25 cellular contexts compared by ENCODE assay signal in the genomic region with DNA sequence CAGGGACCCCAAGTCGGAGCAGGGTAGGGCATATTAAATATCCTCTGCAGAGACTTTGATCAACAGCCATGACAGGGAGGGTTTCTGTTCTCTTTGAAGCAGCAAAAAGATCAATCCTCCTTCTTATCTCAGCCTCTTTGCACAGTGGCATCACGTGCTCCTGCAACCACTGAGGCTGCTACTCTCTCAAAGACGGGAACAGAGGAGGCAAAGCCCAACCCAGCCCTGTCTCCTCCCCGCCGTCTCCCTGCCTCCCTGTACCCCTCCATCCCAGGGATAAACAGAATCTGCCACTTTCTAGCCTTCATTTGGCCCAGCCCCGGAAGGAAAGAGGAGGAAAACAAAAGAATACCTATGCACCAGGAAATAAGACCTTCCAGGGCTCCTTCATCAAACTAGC. TPM values are rescaled to one million over a fixed set of nuclear protein-coding genes. Genes with fewer than 3 reads are reported as not detected.
DNase-seq lines count a peak whose midpoint lies in the region; ATAC-seq and TF ChIP-seq lines count a peak whose summit lies in the region.
"Had no signal": no experiment of that assay in that cellular context is flagged by ENCODE, and none has a peak within 500 bp of the region (broad histone marks: within the 10 kb centered on the region; RNA-seq: fewer than 3 reads in every experiment).

No MANE protein-coding gene starts in this region.

- H3K9me3 Mint-ChIP-seq in GM23338: peaks cover 8% of the 10 kb centered on the region; the same call in 1 of the 3 replicates
- H3K9me3 Mint-ChIP-seq in naive thymus-derived CD8-positive, alpha-beta T cell: no peaks in the 10 kb centered on the region

- no peaks in the 10 kb centered on the region for H3K9me3 ChIP-seq in Karpas-422 (ENCODE audit: low read length)
- H3K9me3 ChIP-seq in PC-3 (ENCODE audit: low read length): no peaks in the 10 kb centered on the region
- H3K9me3 ChIP-seq: SJCRH30 had no signal

- H3K4me3 ChIP-seq in GM23338: no peak overlapping the region
- H3K4me3 ChIP-seq in Karpas-422 (ENCODE audit: low read length): no peak overlapping the region
- no peak overlapping the region for H3K4me3 ChIP-seq in coronary artery
- H3K4me3 ChIP-seq in PC-3 (ENCODE audit: low read length): no peak overlapping the region
- H3K4me3 ChIP-seq: SJCRH30 had no signal

- CTCF ChIA-PET in PC-3 (lab: Charles Lee): interaction anchor here (0.5 kb wide), 1 partner anchor 55 kb away, joined by 3 read pairs; no protein-coding TSS in a partner anchor

- no peaks in the 10 kb centered on the region for H3K36me3 ChIP-seq in GM23338 (ENCODE audit: insufficient read depth)
- no peaks in the 10 kb centered on the region for H3K36me3 ChIP-seq in Karpas-422 (ENCODE audit: insufficient read depth, low read length)
- no peaks in the 10 kb centered on the region for H3K36me3 ChIP-seq in PC-3 (ENCODE audit: low read depth, low read length)
- H3K36me3 ChIP-seq: SJCRH30 had no signal

- BruUV-seq in PC-3 (replicated peaks; lab: Mats Ljungman, UMichigan): no TSS peak

- no peak for ATAC-seq in GM23338
- ATAC-seq in naive thymus-derived CD8-positive, alpha-beta T cell: peak; percentile 70 to 95
- ATAC-seq in PC-3: no peak
- ATAC-seq: Panc1 had no signal

- H3K9me2 ChIP-seq in GM23338 (ENCODE audit: insufficient read depth) (no peaks in the 10 kb centered on the region), Karpas-422 (replicated peaks; ENCODE audit: insufficient read depth, low read length) (no peaks in the 10 kb centered on the region), PC-3 (replicated peaks; ENCODE audit: low read length) (no peaks in the 10 kb centered on the region)

- intact Hi-C loops in PC-3 (cut with micrococcal nuclease) (no loop called here), head of caudate nucleus (cut with DNase I) (no loop called here)

- H3K9ac ChIP-seq in Karpas-422 (ENCODE audit: low read length): no peak overlapping the region
- H3K9ac ChIP-seq in PC-3 (ENCODE audit: low read length): no peak overlapping the region

- H4K20me1 ChIP-seq in GM23338 (replicated peaks; ENCODE audit: insufficient read depth): no peaks in the 10 kb centered on the region
- H4K20me1 ChIP-seq in Karpas-422 (ENCODE audit: insufficient read depth, low read depth, low read length): no peaks in the 10 kb centered on the region
- no peaks in the 10 kb centered on the region for H4K20me1 ChIP-seq in PC-3 (ENCODE audit: low read length)

- no peak for TF ChIP-seq CTCF in GM23338 (conservative IDR thresholded peaks at IDR 0.05; ENCODE audit: low read depth in 2 of 2)
- TF ChIP-seq CTCF in coronary artery (IDR thresholded peaks at IDR 0.05): no peak
- no peak for TF ChIP-seq CTCF in PC-3 (conservative IDR thresholded peaks at IDR 0.05; ENCODE audit: low read depth, low read length)

- peaks cover 7% of the 10 kb centered on the region for H3K27me3 Mint-ChIP-seq in GM23338 (ENCODE audit: insufficient read depth, low read depth, poor library complexity)
- peaks cover 4 to 33% (median 8%) of the 10 kb centered on the region in 5 donors for H3K27me3 Mint-ChIP-seq in naive thymus-derived CD8-positive, alpha-beta T cell

- peak overlapping the region; percentile 87 for H2AFZ ChIP-seq in GM23338
- H2AFZ ChIP-seq in Karpas-422 (ENCODE audit: low read length): no peak overlapping the region
- H2AFZ ChIP-seq in PC-3 (ENCODE audit: low read length): no peak overlapping the region

- H3F3A ChIP-seq in GM23338 (replicated peaks; ENCODE audit: low read depth) (peaks cover 5% of the 10 kb centered on the region; the same call in 1 of the 2 replicates), PC-3 (ENCODE audit: low read length, unreplicated experiment) (no peaks in the 10 kb centered on the region)

- no peak overlapping the region for H3K27ac Mint-ChIP-seq in GM23338
- peak overlapping the region in 3 of 10 donors; percentile 16 to 63 (median 26) for H3K27ac Mint-ChIP-seq in naive thymus-derived CD8-positive, alpha-beta T cell
- H3K27ac Mint-ChIP-seq: CD8-positive, alpha-beta memory T cell had no signal

- H3K4me1 Mint-ChIP-seq in GM23338: peaks cover 38% of the 10 kb centered on the region
- peaks cover 6 to 14% (median 10%) of the 10 kb centered on the region in 4 donors for H3K4me1 Mint-ChIP-seq in naive thymus-derived CD8-positive, alpha-beta T cell

- H3K27ac ChIP-seq in GM23338 (ENCODE audit: low read depth): no peak overlapping the region
- H3K27ac ChIP-seq in Karpas-422 (ENCODE audit: low read length): no peak overlapping the region
- H3K27ac ChIP-seq in coronary artery: no peak overlapping the region
- H3K27ac ChIP-seq in PC-3 (ENCODE audit: low read length): no peak overlapping the region
- H3K27ac ChIP-seq: SJCRH30 had no signal

- no peak for DNase-seq in GM23338 (ENCODE audit: low spot score)
- peak; percentile 19 for DNase-seq in Karpas-422
- peak; percentile 49 for DNase-seq in coronary artery (ENCODE audit: low spot score)
- DNase-seq in naive thymus-derived CD8-positive, alpha-beta T cell: peak in 4 of 10 donors; percentile 5 to 39 (median 32)
- no peak for DNase-seq in PC-3
- no peak for DNase-seq in activated CD4-positive, alpha-beta T cell treated with anti-CD3 and anti-CD28 coated beads for 4 hours
- no peak for DNase-seq in activated CD4-positive, alpha-beta T cell treated with anti-CD3 and anti-CD28 coated beads for 48 hours
- DNase-seq in head of caudate nucleus: no peak
- DNase-seq: HCEC 1CT; IMR-90; NCI-H1105; NCI-H146; NCI-H2029; NCI-H226; NCI-H524; NCI-H774; NK-92 treated with Interleukin-12 subunit alpha and Interleukin-12 subunit beta, amount 100 ng/mL, for 24 hours; SJCRH30 had no signal

- peaks cover 4% of the 10 kb centered on the region; the same call in 1 of the 3 replicates for H3K36me3 Mint-ChIP-seq in GM23338 (ENCODE audit: low read depth)
- H3K36me3 Mint-ChIP-seq in naive thymus-derived CD8-positive, alpha-beta T cell: no peaks in the 10 kb centered on the region
- H3K36me3 Mint-ChIP-seq: CD8-positive, alpha-beta memory T cell had no signal

- H3K4me1 ChIP-seq in GM23338 (ENCODE audit: insufficient read depth) (peaks cover 28% of the 10 kb centered on the region), Karpas-422 (ENCODE audit: low read length) (no peaks in the 10 kb centered on the region), PC-3 (ENCODE audit: insufficient read depth, low read length) (no peaks in the 10 kb centered on the region)
- H3K4me1 ChIP-seq: SJCRH30 had no signal

- H3K4me2 ChIP-seq in GM23338: no peak overlapping the region
- H3K4me2 ChIP-seq in Karpas-422 (ENCODE audit: low read depth, low read length, poor library complexity, severe bottlenecking): no peak overlapping the region
- H3K4me2 ChIP-seq in PC-3 (ENCODE audit: low read length): no peak overlapping the region

- H3K27me3 ChIP-seq in GM23338 (ENCODE audit: insufficient read depth) (no peaks in the 10 kb centered on the region), Karpas-422 (ENCODE audit: low read length) (no peaks in the 10 kb centered on the region), PC-3 (ENCODE audit: low read length) (peaks cover 71% of the 10 kb centered on the region)

- POLR2A ChIA-PET in naive thymus-derived CD8-positive, alpha-beta T cell (lab: Charles Lee): no interaction called here
- POLR2A ChIA-PET in PC-3 (lab: Charles Lee; ENCODE audit: unreplicated experiment): no interaction called here

- H3K4me3 Mint-ChIP-seq in GM23338: no peak overlapping the region
- H3K4me3 Mint-ChIP-seq in naive thymus-derived CD8-positive, alpha-beta T cell: peak overlapping the region in 7 of 10 donors; percentile 7 to 57 (median 37)
- H3K4me3 Mint-ChIP-seq: CD8-positive, alpha-beta memory T cell had no signal

- H3K79me2 ChIP-seq in GM23338 (replicated peaks; ENCODE audit: insufficient read depth): no peaks in the 10 kb centered on the region
- H3K79me2 ChIP-seq in Karpas-422 (ENCODE audit: low read length): no peaks in the 10 kb centered on the region
- no peaks in the 10 kb centered on the region for H3K79me2 ChIP-seq in PC-3 (ENCODE audit: low read length)

TF ChIP-seq in GM23338, 12 proteins besides CTCF, POLR2A, EP300 and RAD21 (continues in another document):
- TF ChIP-seq CREB1 (CRISPR knock-in tag; IDR thresholded peaks at IDR 0.05; ENCODE audit: low read depth): no peak
- TF ChIP-seq, protein P1, sequence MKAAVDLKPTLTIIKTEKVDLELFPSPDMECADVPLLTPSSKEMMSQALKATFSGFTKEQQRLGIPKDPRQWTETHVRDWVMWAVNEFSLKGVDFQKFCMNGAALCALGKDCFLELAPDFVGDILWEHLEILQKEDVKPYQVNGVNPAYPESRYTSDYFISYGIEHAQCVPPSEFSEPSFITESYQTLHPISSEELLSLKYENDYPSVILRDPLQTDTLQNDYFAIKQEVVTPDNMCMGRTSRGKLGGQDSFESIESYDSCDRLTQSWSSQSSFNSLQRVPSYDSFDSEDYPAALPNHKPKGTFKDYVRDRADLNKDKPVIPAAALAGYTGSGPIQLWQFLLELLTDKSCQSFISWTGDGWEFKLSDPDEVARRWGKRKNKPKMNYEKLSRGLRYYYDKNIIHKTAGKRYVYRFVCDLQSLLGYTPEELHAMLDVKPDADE (IDR thresholded peaks at IDR 0.05): no peak
- TF ChIP-seq EZH2 (IDR thresholded peaks at IDR 0.05; ENCODE audit: low read depth, unreplicated experiment): no peak
- no peak for TF ChIP-seq STAT1 (IDR thresholded peaks at IDR 0.05; ENCODE audit: unreplicated experiment)

RNA-seq across cellular contexts. Expression of a gene that starts 7.5 kb away (rescaled TPM):
- not detected in 2 replicates for total RNA-seq in GM23338 (2014; rRNA removed; shearing (Covaris generic))
- polyA plus RNA-seq in GM23338 (2016; fragmentation: Nextera tagmentation; extraction: Ambion mirVana): not detected in 2 replicates
- not detected in 2 replicates for total RNA-seq in Karpas-422 (2014; rRNA removed; shearing (Covaris generic); ENCODE audit: low replicate concordance)
- not detected for total RNA-seq in naive thymus-derived CD8-positive, alpha-beta T cell
- not detected for polyA plus RNA-seq in naive thymus-derived CD8-positive, alpha-beta T cell
- not detected in 2 replicates for total RNA-seq in PC-3 (2014; rRNA removed)
- total RNA-seq: A673; CD8-positive, alpha-beta memory T cell; Daoy; HT1080; IMR-90; SJCRH30; T-helper 1 cell treated with Interleukin-12 subunit alpha and Interleukin-12 subunit beta and Interleukin-4 antibody, amounts not matched to agents 30 ng/mL and 1 ng/mL, for 36 hours had no signal
- polyA plus RNA-seq: BJ; CD8-positive, alpha-beta memory T cell; IMR-90 had no signal

Comparison
In these comparisons a context has a peak if more than half of its experiments do, and no peak if none do; other contexts are left out.
1. ATAC-seq: peak in naive thymus-derived CD8-positive, alpha-beta T cell (2 of 2); none in GM23338 (single experiment) and PC-3 (single experiment).
2. DNase-seq: peak in Karpas-422 (single experiment) and coronary artery (single experiment); none in GM23338 (single experiment), PC-3 (single experiment), activated CD4-positive, alpha-beta T cell treated with anti-CD3 and anti-CD28 coated beads for 4 hours (0 of 2), activated CD4-positive, alpha-beta T cell treated with anti-CD3 and anti-CD28 coated beads for 48 hours (single experiment) and head of caudate nucleus (0 of 42).